In genomic region chr12:38316391-38317129, GRCh38 we compare ENCODE assay signal across 8 cellular contexts. TPM values are rescaled to one million over a fixed set of nuclear protein-coding genes. Genes with fewer than 3 reads are reported as not detected.
DNase-seq lines count a peak whose midpoint lies in the region; ATAC-seq and TF ChIP-seq lines count a peak whose summit lies in the region.

TSS of gene ALG10B (plus strand) at chr12:38316774. CDS start at chr12:38316894, 120 bp downstream.

- H3K9me3 ChIP-seq in adrenal gland (replicated peaks in 1 of 3) (no peaks in the 10 kb centered on the region), heart left ventricle (no peaks in the 10 kb centered on the region)

- 0 to 1% (median 0%) methylated on average over 25 to 42 of the region's 42 CpGs for WGBS in adrenal gland, 4 donors
- WGBS in heart left ventricle, 4 donors, result 0 to 1% (median 0%) methylated on average over 40 to 42 of the region's 42 CpGs

- H3K4me3 ChIP-seq in adrenal gland (peak within 1 kb of the TSS; percentile 32 to 88 (median 60)), heart left ventricle (peak within 1 kb of the TSS; percentile 57 to 94 (median 76))

- H3K27me3 ChIP-seq in adrenal gland (no peaks in the 10 kb centered on the region), heart left ventricle (no peaks in the 10 kb centered on the region)

- H3K27ac ChIP-seq in adrenal gland (peak within 1 kb of the TSS in 4 of 5 donors; percentile 80 to 95 (median 85)), heart left ventricle (peak within 1 kb of the TSS; percentile 57 to 88 (median 82))

- peaks cover 0 to 15% of the 10 kb centered on the region in 2 donors for H3K4me1 ChIP-seq in adrenal gland (replicated peaks in 1 of 2)
- peaks cover 0 to 17% (median 4%) of the 10 kb centered on the region in 12 donors for H3K4me1 ChIP-seq in heart left ventricle

- peak; percentile 49 for TF ChIP-seq CTCF in GM12872 (IDR thresholded peaks at IDR 0.05; ENCODE audit: insufficient read depth, low read depth, low read length)
- TF ChIP-seq CTCF in adrenal gland (IDR thresholded peaks at IDR 0.05), result peak; percentile 23 to 85 (median 73)
- peak; percentile 62 to 87 (median 74) for TF ChIP-seq CTCF in heart left ventricle (IDR thresholded peaks at IDR 0.05)

- H3K36me3 ChIP-seq in adrenal gland (replicated peaks in 1 of 2), result no peaks in the 10 kb centered on the region
- H3K36me3 ChIP-seq in heart left ventricle, result peaks cover 0 to 27% (median 7%) of the 10 kb centered on the region in 9 donors

- peak; percentile 74 for DNase-seq in NCI-H1105 (lab: John Stamatoyannopoulos, UW)
- DNase-seq in T follicular helper cell (ENCODE audit: low read depth), result peak; percentile 87
- peak; percentile 93 to 98 (median 96) for DNase-seq in adrenal gland
- peak; percentile 93 to 95 (median 94) for DNase-seq in heart left ventricle
- peak; percentile 97 for DNase-seq in posterior vena cava (ENCODE audit: low spot score)
- peak; percentile 97 for DNase-seq in ureter (ENCODE audit: low spot score)

- ATAC-seq in HG02642 (IDR thresholded peaks at IDR 0.05; ENCODE audit: poor library complexity, unreplicated experiment) (peak; percentile 100), heart left ventricle (peak; percentile 100)

- intact Hi-C loops in adrenal gland (cut with DNase I) (no loop called here), heart left ventricle (cut with DNase I) (loop anchor here in 7 of 10 donors (1.0 to 10.0 kb wide), 5 partner anchors 174 to 598 kb away; no protein-coding TSS in a partner anchor), posterior vena cava (cut with DNase I) (no loop called here)

- TF ChIP-seq POLR2A in adrenal gland (IDR thresholded peaks at IDR 0.05) (no peak), heart left ventricle (IDR thresholded peaks at IDR 0.05) (no peak)

RNA-seq across cellular contexts. Expression of gene ALG10B, which starts in this region (rescaled TPM):
- total RNA-seq in adrenal gland (10 to 100 TPM in 3 of 8 donors, 1 to 10 TPM in 5; 4.2 to 14.9 (median 8.6) TPM), heart left ventricle (1 to 10 TPM; 2.0 to 8.0 (median 5.4) TPM), posterior vena cava (1 to 10 TPM; 7.5 to 8.2 TPM), ureter (11.9 TPM)
- polyA plus RNA-seq in adrenal gland (1 to 10 TPM; 1.0 to 5.1 (median 1.2) TPM), heart left ventricle (1 to 10 TPM; 1.2 to 2.6 TPM)

Comparison
In these comparisons a context has a peak if more than half of its experiments do, and no peak if none do; other contexts are left out.
1. Peak in every context shown above with its lines: DNase-seq, ATAC-seq, H3K4me3 ChIP-seq and H3K27ac ChIP-seq.
2. intact Hi-C loops: an anchor here in heart left ventricle (1.0 to 10.0 kb wide); none called in adrenal gland and posterior vena cava.